Comparison of ENCODE assay signal across 1 cellular context in genomic region chr5:79802404-79802803, GRCh38.
TF ChIP-seq lines count a peak whose summit lies in the region.

No MANE protein-coding gene starts in this region.

TF ChIP-seq in endothelial cell of umbilical vein, 7 proteins besides CTCF, POLR2A, EP300 and RAD21 (continued from another document):
- TF ChIP-seq FOS (IDR thresholded peaks at IDR 0.05; ENCODE audit: borderline replicate concordance, insufficient read depth, low read length): no peak
- TF ChIP-seq JUN (IDR thresholded peaks at IDR 0.05; ENCODE audit: borderline replicate concordance, insufficient read depth, insufficient read length, low read depth): no peak
- TF ChIP-seq MYC (IDR thresholded peaks at IDR 0.05; ENCODE audit: low read depth, low read length): no peak
- no peak for TF ChIP-seq EZH2 (IDR thresholded peaks at IDR 0.05; ENCODE audit: borderline replicate concordance, low read depth, low read length, severe bottlenecking)
